In genomic region chr10:73774637-73775036, GRCh38 we compare ENCODE assay signal across 8 cellular contexts.
A peak's percentile ranks its signal among the peaks of the same experiment; 100 is the strongest.
DNase-seq lines count a peak whose midpoint lies in the region; ATAC-seq lines count a peak whose summit lies in the region.

No MANE protein-coding gene starts in this region.

- H3K27ac Mint-ChIP-seq in central memory CD8-positive, alpha-beta T cell (ENCODE audit: low read depth): no peak overlapping the region

- ATAC-seq in central memory CD8-positive, alpha-beta T cell (replicated peaks; ENCODE audit: extremely low read depth, poor library complexity, severe bottlenecking): peak; percentile 18
- ATAC-seq in HG03196 (IDR thresholded peaks at IDR 0.05; ENCODE audit: unreplicated experiment) (no peak), GM18861 (IDR thresholded peaks at IDR 0.05; ENCODE audit: unreplicated experiment) (no peak), HG02973 (IDR thresholded peaks at IDR 0.05; ENCODE audit: unreplicated experiment) (no peak), GM21390 (IDR thresholded peaks at IDR 0.05; ENCODE audit: unreplicated experiment) (no peak)

- peaks cover 57% of the 10 kb centered on the region for H3K4me1 Mint-ChIP-seq in central memory CD8-positive, alpha-beta T cell

- no peaks in the 10 kb centered on the region for H3K9me3 Mint-ChIP-seq in central memory CD8-positive, alpha-beta T cell

- H3K4me3 ChIP-seq in neuron (ENCODE audit: low read length): peak overlapping the region; percentile 4

- H3K27me3 ChIP-seq in neuron (ENCODE audit: insufficient read depth, low read length): no peaks in the 10 kb centered on the region

- peaks cover 45% of the 10 kb centered on the region for H3K36me3 ChIP-seq in neuron (ENCODE audit: insufficient read depth, low read length)

- H2AFZ ChIP-seq in neuron (ENCODE audit: low read depth, low read length): no peak overlapping the region

- H3K27me3 Mint-ChIP-seq in central memory CD8-positive, alpha-beta T cell: no peaks in the 10 kb centered on the region

- peaks cover 72% of the 10 kb centered on the region for H3K36me3 Mint-ChIP-seq in central memory CD8-positive, alpha-beta T cell (ENCODE audit: insufficient read depth)

- no peaks in the 10 kb centered on the region for H3K9me3 ChIP-seq in neuron (ENCODE audit: low read length)

- H3K4me3 Mint-ChIP-seq in central memory CD8-positive, alpha-beta T cell: peak overlapping the region; percentile 86

- peaks cover 29% of the 10 kb centered on the region for H3K4me1 ChIP-seq in neuron (ENCODE audit: insufficient read depth, low read length)

- DNase-seq in EL: peak; percentile 34
- DNase-seq in NAMALWA (ENCODE audit: low spot score): peak; percentile 37
- peak in 1 of 2 donors; percentile 37 for DNase-seq in central memory CD8-positive, alpha-beta T cell (ENCODE audit: low spot score in 2 of 2)
